In genomic region chr9:37295796-37296195, GRCh38 we compare ENCODE assay signal across 10 cellular contexts.
DNase-seq lines count a peak whose midpoint lies in the region; ATAC-seq and TF ChIP-seq lines count a peak whose summit lies in the region.
"Had no signal": no experiment of that assay in that cellular context is flagged by ENCODE, and none has a peak within 500 bp of the region (broad histone marks: within the 10 kb centered on the region; RNA-seq: fewer than 3 reads in every experiment).

No MANE protein-coding gene starts in this region.

- H3K4me1 Mint-ChIP-seq in IgD-negative memory B cell (peaks cover 64 to 73% (median 70%) of the 10 kb centered on the region in 3 donors), neural crest cell (peaks cover 38% of the 10 kb centered on the region)
- peaks cover 59% of the 10 kb centered on the region for H3K4me1 Mint-ChIP-seq in activated CD8-positive, alpha-beta T cell treated with anti-CD3 and anti-CD28 coated beads, Interleukin-2, amount 10 ng/mL, durations not matched to agents 7 days and 5 days (ENCODE audit: low read depth)
- peaks cover 77% of the 10 kb centered on the region for H3K4me1 Mint-ChIP-seq in CD4-positive, alpha-beta T cell (ENCODE audit: low read depth)

- intact Hi-C loops in CD4-positive, alpha-beta T cell (cut with DNase I, micrococcal nuclease) = loop anchor here in 1 of 2 experiments (10.0 kb wide), 1 partner anchor 131 kb away; no protein-coding TSS in a partner anchor

- no peak for DNase-seq in SK-N-SH
- DNase-seq in activated CD8-positive, alpha-beta T cell treated with anti-CD3 and anti-CD28 coated beads, Interleukin-2, amount 10 ng/mL, durations not matched to agents 7 days and 5 days = no peak
- DNase-seq in neural crest cell (ENCODE audit: low read depth, low spot score) = no peak
- no peak for DNase-seq in pons (ENCODE audit: low spot score)
- no peak for DNase-seq in CD4-positive, alpha-beta T cell
- DNase-seq: NCI-H2171, T-helper 17 cell had no signal

- H3K36me3 ChIP-seq in SK-N-SH (replicated peaks in 1 of 2; ENCODE audit: control insufficient read depth in 1 of 2, insufficient read depth in 2 of 2, low read length in 1 of 2) = no peaks in the 10 kb centered on the region

- no peaks in the 10 kb centered on the region for H3K27me3 ChIP-seq in SK-N-SH (ENCODE audit: insufficient read depth)
- no peaks in the 10 kb centered on the region for H3K27me3 ChIP-seq in CD4-positive, alpha-beta T cell (ENCODE audit: control insufficient read depth, insufficient read depth, low read length)

- CTCF ChIA-PET in SK-N-SH (lab: Yijun Ruan, JAX) = no interaction called here
- CTCF ChIA-PET in activated CD8-positive, alpha-beta T cell treated with anti-CD3 and anti-CD28 coated beads, Interleukin-2, amount 10 ng/mL, durations not matched to agents 7 days and 5 days (lab: Charles Lee) = interaction anchor here (1.2 to 2.1 kb wide), 4 partner anchors 9 to 169 kb away, joined by 3 to 4 read pairs (median 4); no protein-coding TSS in a partner anchor
- CTCF ChIA-PET in CD4-positive, alpha-beta T cell (lab: Charles Lee) = no interaction called here

- H3F3A ChIP-seq in SK-N-SH (replicated peaks; ENCODE audit: insufficient read depth) = peaks cover 21% of the 10 kb centered on the region

- TF ChIP-seq EP300 in SK-N-SH (IDR thresholded peaks at IDR 0.05; ENCODE audit: borderline replicate concordance in 1 of 2, low read depth in 1 of 2, low read length in 1 of 2) = no peak

- H3K4me2 ChIP-seq in SK-N-SH = no peak overlapping the region

- H3K4me1 ChIP-seq in SK-N-SH (ENCODE audit: control insufficient read depth in 1 of 2, insufficient read depth in 2 of 2, low read depth in 1 of 2, low read length in 1 of 2) = peaks cover 6 to 37% of the 10 kb centered on the region in 2 experiments; a peak in 2 of 4 replicates

- no peak overlapping the region for H3K4me3 ChIP-seq in SK-N-SH (ENCODE audit: low read depth in 2 of 2, low read length in 1 of 2)

- POLR2A ChIA-PET in SK-N-SH (lab: Yijun Ruan, JAX) = no interaction called here
- POLR2A ChIA-PET in activated CD8-positive, alpha-beta T cell treated with anti-CD3 and anti-CD28 coated beads, Interleukin-2, amount 10 ng/mL, durations not matched to agents 7 days and 5 days (lab: Charles Lee) = no interaction called here
- POLR2A ChIA-PET in CD4-positive, alpha-beta T cell (lab: Charles Lee) = no interaction called here

- H3K36me3 Mint-ChIP-seq in IgD-negative memory B cell = peaks cover 3% of the 10 kb centered on the region
- peaks cover 16% of the 10 kb centered on the region for H3K36me3 Mint-ChIP-seq in activated CD8-positive, alpha-beta T cell treated with anti-CD3 and anti-CD28 coated beads, Interleukin-2, amount 10 ng/mL, durations not matched to agents 7 days and 5 days (ENCODE audit: low read depth)
- H3K36me3 Mint-ChIP-seq in neural crest cell (ENCODE audit: low read depth) = no peaks in the 10 kb centered on the region
- no peaks in the 10 kb centered on the region for H3K36me3 Mint-ChIP-seq in CD4-positive, alpha-beta T cell (ENCODE audit: low read depth)

- H3K9me3 ChIP-seq in SK-N-SH = peaks cover 5% of the 10 kb centered on the region; the same call in 1 of the 2 replicates
- H3K9me3 ChIP-seq in CD4-positive, alpha-beta T cell (ENCODE audit: control insufficient read depth, low read length) = no peaks in the 10 kb centered on the region

- ATAC-seq in SK-N-SH treated with all-trans-retinoic acid at 6 μM for 48 hours (no peak), HG02642 (IDR thresholded peaks at IDR 0.05; ENCODE audit: poor library complexity, unreplicated experiment) (no peak)
- ATAC-seq in activated CD8-positive, alpha-beta T cell treated with anti-CD3 and anti-CD28 coated beads, Interleukin-2, amount 10 ng/mL, durations not matched to agents 7 days and 5 days = peak; percentile 28
- no peak for ATAC-seq in CD4-positive, alpha-beta T cell (ENCODE audit: poor library complexity)
- ATAC-seq: T-helper 17 cell had no signal

- peaks cover 29% of the 10 kb centered on the region for H3K79me2 ChIP-seq in SK-N-SH (ENCODE audit: insufficient read depth)

- H3K27me3 Mint-ChIP-seq in IgD-negative memory B cell = no peaks in the 10 kb centered on the region
- no peaks in the 10 kb centered on the region for H3K27me3 Mint-ChIP-seq in activated CD8-positive, alpha-beta T cell treated with anti-CD3 and anti-CD28 coated beads, Interleukin-2, amount 10 ng/mL, durations not matched to agents 7 days and 5 days (ENCODE audit: low read depth)
- no peaks in the 10 kb centered on the region for H3K27me3 Mint-ChIP-seq in neural crest cell (ENCODE audit: low read depth)
- no peaks in the 10 kb centered on the region for H3K27me3 Mint-ChIP-seq in CD4-positive, alpha-beta T cell
- H3K27me3 Mint-ChIP-seq: T-helper 17 cell had no signal

- no peaks in the 10 kb centered on the region for H3K9me2 ChIP-seq in SK-N-SH

- no peaks in the 10 kb centered on the region for H3K9me3 Mint-ChIP-seq in IgD-negative memory B cell
- H3K9me3 Mint-ChIP-seq in activated CD8-positive, alpha-beta T cell treated with anti-CD3 and anti-CD28 coated beads, Interleukin-2, amount 10 ng/mL, durations not matched to agents 7 days and 5 days (ENCODE audit: insufficient read depth) = no peaks in the 10 kb centered on the region
- no peaks in the 10 kb centered on the region for H3K9me3 Mint-ChIP-seq in neural crest cell
- H3K9me3 Mint-ChIP-seq in CD4-positive, alpha-beta T cell = no peaks in the 10 kb centered on the region

- no peak overlapping the region for H3K9ac ChIP-seq in SK-N-SH

- H3K4me3 Mint-ChIP-seq in IgD-negative memory B cell (peak overlapping the region in 3 of 4 donors; percentile 5 to 51 (median 43)), neural crest cell (no peak overlapping the region)
- no peak overlapping the region for H3K4me3 Mint-ChIP-seq in activated CD8-positive, alpha-beta T cell treated with anti-CD3 and anti-CD28 coated beads, Interleukin-2, amount 10 ng/mL, durations not matched to agents 7 days and 5 days
- H3K4me3 Mint-ChIP-seq in CD4-positive, alpha-beta T cell = no peak overlapping the region
- H3K4me3 Mint-ChIP-seq: T-helper 17 cell had no signal

- TF ChIP-seq CTCF in SK-N-SH (IDR thresholded peaks at IDR 0.05) (peak; percentile 43), neural crest cell (conservative IDR thresholded peaks at IDR 0.05) (peak; percentile 55)
- TF ChIP-seq CTCF in CD4-positive, alpha-beta T cell (IDR thresholded peaks at IDR 0.05) = no peak

- H3K27ac ChIP-seq in SK-N-SH (ENCODE audit: low read depth in 2 of 2, low read length in 1 of 2) = no peak overlapping the region
- H3K27ac ChIP-seq in CD4-positive, alpha-beta T cell (ENCODE audit: low read depth, low read length) = no peak overlapping the region

- no peak for TF ChIP-seq RAD21 in SK-N-SH (IDR thresholded peaks at IDR 0.05; ENCODE audit: low read length)

- no peak overlapping the region for H2AFZ ChIP-seq in SK-N-SH (ENCODE audit: low read depth)

- H3K27ac Mint-ChIP-seq in IgD-negative memory B cell (peak overlapping the region; percentile 46 to 82 (median 57)), neural crest cell (ENCODE audit: unreplicated experiment) (no peak overlapping the region)
- no peak overlapping the region for H3K27ac Mint-ChIP-seq in activated CD8-positive, alpha-beta T cell treated with anti-CD3 and anti-CD28 coated beads, Interleukin-2, amount 10 ng/mL, durations not matched to agents 7 days and 5 days
- no peak overlapping the region for H3K27ac Mint-ChIP-seq in CD4-positive, alpha-beta T cell
- H3K27ac Mint-ChIP-seq: T-helper 17 cell had no signal

- H4K20me1 ChIP-seq in SK-N-SH (ENCODE audit: insufficient read depth) = no peaks in the 10 kb centered on the region

TF ChIP-seq in SK-N-SH, 30 proteins besides CTCF, POLR2A, EP300 and RAD21:
- TF ChIP-seq IRF3 (IDR thresholded peaks at IDR 0.05; ENCODE audit: low read depth, low read length) (no peak), TAF1 (IDR thresholded peaks at IDR 0.05; ENCODE audit: borderline replicate concordance, low read depth, low read length) (no peak), MAX (IDR thresholded peaks at IDR 0.05; ENCODE audit: low read depth) (no peak)

TF ChIP-seq in SK-N-SH treated with all-trans-retinoic acid at 6 μM for 48 hours, 23 proteins besides CTCF, POLR2A, EP300 and RAD21:
- TF ChIP-seq ZNF8 (CRISPR knock-in tag; IDR thresholded peaks at IDR 0.05) (no peak), BACH2 (CRISPR knock-in tag; IDR thresholded peaks at IDR 0.05; ENCODE audit: borderline replicate concordance) (no peak), CSDC2 (CRISPR knock-in tag; IDR thresholded peaks at IDR 0.05) (no peak), RARB (CRISPR knock-in tag; IDR thresholded peaks at IDR 0.05) (no peak), ZFP30 (CRISPR knock-in tag; IDR thresholded peaks at IDR 0.05) (no peak), GLIS3 (CRISPR knock-in tag; IDR thresholded peaks at IDR 0.05) (no peak), ZNF565 (CRISPR knock-in tag; conservative IDR thresholded peaks at IDR 0.05; ENCODE audit: low read depth) (no peak), ZC3H10 (CRISPR knock-in tag; IDR thresholded peaks at IDR 0.05) (no peak)
- TF ChIP-seq, protein P1, sequence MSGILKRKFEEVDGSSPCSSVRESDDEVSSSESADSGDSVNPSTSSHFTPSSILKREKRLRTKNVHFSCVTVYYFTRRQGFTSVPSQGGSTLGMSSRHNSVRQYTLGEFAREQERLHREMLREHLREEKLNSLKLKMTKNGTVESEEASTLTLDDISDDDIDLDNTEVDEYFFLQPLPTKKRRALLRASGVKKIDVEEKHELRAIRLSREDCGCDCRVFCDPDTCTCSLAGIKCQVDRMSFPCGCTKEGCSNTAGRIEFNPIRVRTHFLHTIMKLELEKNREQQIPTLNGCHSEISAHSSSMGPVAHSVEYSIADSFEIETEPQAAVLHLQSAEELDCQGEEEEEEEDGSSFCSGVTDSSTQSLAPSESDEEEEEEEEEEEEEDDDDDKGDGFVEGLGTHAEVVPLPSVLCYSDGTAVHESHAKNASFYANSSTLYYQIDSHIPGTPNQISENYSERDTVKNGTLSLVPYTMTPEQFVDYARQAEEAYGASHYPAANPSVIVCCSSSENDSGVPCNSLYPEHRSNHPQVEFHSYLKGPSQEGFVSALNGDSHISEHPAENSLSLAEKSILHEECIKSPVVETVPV (CRISPR knock-in tag; IDR thresholded peaks at IDR 0.05) = no peak

Comparison
In these comparisons a context has a peak if more than half of its experiments do, and no peak if none do; other contexts are left out.
1. H3K27ac Mint-ChIP-seq: peak in IgD-negative memory B cell (3 of 3); none in activated CD8-positive, alpha-beta T cell treated with anti-CD3 and anti-CD28 coated beads, Interleukin-2, amount 10 ng/mL, durations not matched to agents 7 days and 5 days (single experiment), neural crest cell (single experiment) and CD4-positive, alpha-beta T cell (single experiment).
2. H3K4me3 Mint-ChIP-seq: peak in IgD-negative memory B cell (3 of 4); none in activated CD8-positive, alpha-beta T cell treated with anti-CD3 and anti-CD28 coated beads, Interleukin-2, amount 10 ng/mL, durations not matched to agents 7 days and 5 days (single experiment), neural crest cell (single experiment) and CD4-positive, alpha-beta T cell (single experiment).